Comparison of ENCODE assay signal across 35 cellular contexts in the genomic region with DNA sequence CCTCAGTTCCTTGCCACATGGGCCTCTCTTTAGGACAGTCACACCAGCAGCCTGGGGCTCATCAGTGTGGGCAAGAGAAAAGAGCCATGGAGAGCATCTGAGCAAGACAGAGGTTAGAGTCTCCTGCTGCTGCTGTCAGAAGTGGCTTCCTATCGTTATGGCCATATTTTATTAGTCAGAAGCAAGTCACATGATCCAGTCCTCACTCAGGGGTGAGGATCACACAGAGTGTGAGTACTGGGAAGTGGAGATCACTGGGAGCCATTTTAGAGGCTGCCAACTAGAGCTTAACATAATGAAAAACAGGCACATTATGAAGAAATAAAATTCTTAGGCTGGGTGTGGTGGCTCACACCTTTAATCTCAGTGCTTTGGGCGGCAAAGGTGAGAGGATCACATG.
"Had no signal": no experiment of that assay in that cellular context is flagged by ENCODE, and none has a peak within 500 bp of the region (broad histone marks: within the 10 kb centered on the region; RNA-seq: fewer than 3 reads in every experiment).

No MANE protein-coding gene starts in this region.

- H3K27me3 ChIP-seq: ascending aorta, cardiac muscle cell, Peyer's patch, SJCRH30 had no signal

- DNase-seq: activated CD4-positive, alpha-beta T cell treated with anti-CD3 and anti-CD28 coated beads, Interleukin-2, amount 10 ng/mL, durations not matched to agents 24 days and 14 days; activated CD4-positive, alpha-beta T cell treated with anti-CD3 and anti-CD28 coated beads, Interleukin-2, amount 50 U/mL, for 4 hours; activated CD4-positive, CD25-positive, alpha-beta regulatory T cell; activated CD8-positive, alpha-beta T cell treated with anti-CD3 and anti-CD28 coated beads for 36 hours; activated effector memory CD4-positive, alpha-beta T cell treated with anti-CD3 and anti-CD28 coated beads, Interleukin-2, amount 50 U/mL, for 16 hours; activated naive CD4-positive, alpha-beta T cell; activated naive CD4-positive, alpha-beta T cell treated with anti-CD3 and anti-CD28 coated beads, Interleukin-2, amount 50 U/mL, for 16 hours; activated naive CD8-positive, alpha-beta T cell treated with anti-CD3 and anti-CD28 coated beads for 36 hours; activated T-cell treated with anti-CD3 and anti-CD28 coated beads, Interleukin-2, amount 50 U/mL, for 1 hour; activated T-cell treated with anti-CD3 and anti-CD28 coated beads, Interleukin-2, amount 50 U/mL, for 72 hours; amniotic stem cell; Karpas-422; KBM-7; NCI-H1048; NCI-H1105 treated with DMSO at 0.1 percent for 48 hours; NCI-H1436; NCI-H1694 treated with DMSO at 0.1 percent for 48 hours; NCI-H2029; NCI-H2171; NCI-H446; NCI-H524; NCI-H69; NK-92 treated with Interleukin-12 subunit alpha and Interleukin-12 subunit beta, amount 100 ng/mL, for 24 hours; PC-3; Peyer's patch; Right ventricle myocardium superior; SJCRH30; T1000; WERI-Rb-1 had no signal

- H3K4me1 Mint-ChIP-seq: activated CD4-positive, alpha-beta T cell treated with anti-CD3 and anti-CD28 coated beads, Interleukin-2, amount 10 ng/mL, durations not matched to agents 24 days and 14 days; activated naive CD8-positive, alpha-beta T cell treated with anti-CD3 and anti-CD28 coated beads for 36 hours; activated T-helper 17 cell treated with anti-CD3 and anti-CD28 coated beads, Interleukin-2, amount 50 U/mL, for 72 hours; central memory CD8-positive, alpha-beta T cell had no signal

- H3K9me3 Mint-ChIP-seq: activated CD4-positive, alpha-beta T cell treated with anti-CD3 and anti-CD28 coated beads, Interleukin-2, amount 10 ng/mL, durations not matched to agents 24 days and 14 days; activated CD8-positive, alpha-beta T cell treated with anti-CD3 and anti-CD28 coated beads for 36 hours; activated naive CD8-positive, alpha-beta T cell treated with anti-CD3 and anti-CD28 coated beads for 36 hours; activated T-helper 17 cell treated with anti-CD3 and anti-CD28 coated beads, Interleukin-2, amount 50 U/mL, for 72 hours; central memory CD8-positive, alpha-beta T cell had no signal

- ATAC-seq: activated CD8-positive, alpha-beta T cell treated with anti-CD3 and anti-CD28 coated beads for 36 hours; activated T-cell treated with anti-CD3 and anti-CD28 coated beads, Interleukin-2, amount 50 U/mL, for 72 hours; activated T-helper 17 cell treated with anti-CD3 and anti-CD28 coated beads, Interleukin-2, amount 50 U/mL, for 72 hours; PC-3 had no signal

- H3K9me3 ChIP-seq: ascending aorta, Peyer's patch, SJCRH30 had no signal

- H3K36me3 ChIP-seq: ascending aorta, cardiac muscle cell, Peyer's patch, SJCRH30, WERI-Rb-1 had no signal

- H3K27ac ChIP-seq: ascending aorta, cardiac muscle cell, Peyer's patch, RWPE1, SJCRH30, SK-N-MC, WERI-Rb-1 had no signal

- H3K4me3 Mint-ChIP-seq: activated CD4-positive, alpha-beta T cell treated with anti-CD3 and anti-CD28 coated beads, Interleukin-2, amount 10 ng/mL, durations not matched to agents 24 days and 14 days; activated CD8-positive, alpha-beta T cell treated with anti-CD3 and anti-CD28 coated beads for 36 hours; activated naive CD8-positive, alpha-beta T cell treated with anti-CD3 and anti-CD28 coated beads for 36 hours; activated T-cell treated with anti-CD3 and anti-CD28 coated beads, Interleukin-2, amount 50 U/mL, for 72 hours; activated T-helper 17 cell treated with anti-CD3 and anti-CD28 coated beads, Interleukin-2, amount 50 U/mL, for 72 hours; central memory CD8-positive, alpha-beta T cell had no signal

- H3K4me1 ChIP-seq: ascending aorta, Peyer's patch, SJCRH30 had no signal

- H3K36me3 Mint-ChIP-seq: activated naive CD8-positive, alpha-beta T cell treated with anti-CD3 and anti-CD28 coated beads for 36 hours had no signal

- H3K4me3 ChIP-seq: ascending aorta, cardiac muscle cell, Peyer's patch, SJCRH30, SK-N-MC had no signal

- H3K27ac Mint-ChIP-seq: activated CD4-positive, alpha-beta T cell treated with anti-CD3 and anti-CD28 coated beads, Interleukin-2, amount 10 ng/mL, durations not matched to agents 24 days and 14 days; activated CD8-positive, alpha-beta T cell treated with anti-CD3 and anti-CD28 coated beads for 36 hours; activated naive CD8-positive, alpha-beta T cell treated with anti-CD3 and anti-CD28 coated beads for 36 hours; activated T-cell treated with anti-CD3 and anti-CD28 coated beads, Interleukin-2, amount 50 U/mL, for 72 hours; activated T-helper 17 cell treated with anti-CD3 and anti-CD28 coated beads, Interleukin-2, amount 50 U/mL, for 72 hours had no signal

- H3K27me3 Mint-ChIP-seq: activated CD8-positive, alpha-beta T cell treated with anti-CD3 and anti-CD28 coated beads for 36 hours had no signal
